In the genomic region with DNA sequence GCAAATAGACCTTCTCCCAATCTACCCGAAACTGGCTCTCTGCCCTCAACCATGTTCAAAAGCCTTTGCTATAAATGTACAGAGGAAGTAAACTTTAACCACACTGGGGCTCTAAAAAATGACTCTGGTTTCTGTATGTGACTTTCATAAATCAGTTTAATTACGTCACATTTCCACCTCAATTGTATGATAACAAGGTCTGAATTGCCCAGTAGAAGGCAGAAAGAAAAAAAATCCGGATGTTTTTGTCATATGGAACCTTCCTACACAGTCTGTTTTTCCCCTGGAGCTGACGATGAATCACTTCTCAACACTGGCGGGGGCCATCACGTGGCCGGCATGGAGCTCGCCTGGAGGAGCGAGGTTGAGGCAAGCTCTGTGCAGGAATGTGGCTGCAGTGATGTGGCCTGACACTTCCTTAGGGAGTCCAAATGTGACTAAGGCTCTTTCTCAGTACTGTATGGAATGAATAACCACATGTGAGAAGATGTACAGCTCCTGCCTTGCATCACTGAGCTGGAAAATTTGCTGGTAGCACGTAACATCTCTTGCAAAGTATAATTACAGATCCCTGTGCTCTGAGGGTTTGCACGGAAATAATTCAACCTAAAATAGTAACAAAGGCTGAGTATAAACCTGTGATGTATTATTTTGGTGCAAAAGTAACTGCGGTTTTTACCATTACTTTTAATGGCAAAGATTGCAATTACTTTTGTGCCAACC, we compare ENCODE assay signal across 8 cellular contexts. TPM values are rescaled to one million over a fixed set of nuclear protein-coding genes. Genes with fewer than 3 reads are reported as not detected.
DNase-seq lines count a peak whose midpoint lies in the region; ATAC-seq, FAIRE-seq and TF ChIP-seq lines count a peak whose summit lies in the region.

No MANE protein-coding gene starts in this region.

- DNase-seq in GM12891 (ENCODE audit: insufficient read length, low spot score) (no peak), NK-92 (lab: John Stamatoyannopoulos, UW; ENCODE audit: unreplicated experiment) (peak; percentile 4), NCI-H69 (lab: John Stamatoyannopoulos, UW) (no peak)
- DNase-seq in activated CD8-positive, alpha-beta memory T cell treated with anti-CD3 and anti-CD28 coated beads, Interleukin-2, amount 50 U/mL, for 24 hours (ENCODE audit: extremely low read depth): peak; percentile 68
- DNase-seq in stimulated activated CD8-positive, alpha-beta memory T cell treated with anti-CD3 and anti-CD28 coated beads, Interleukin-4, amount 100 ng/mL, for 48 hours: peak; percentile 84

- FAIRE-seq in GM12891 (lab: Jason Lieb, UNC) (peak; percentile 48), endometrium (lab: Jason Lieb, UNC) (peak; percentile 77)

- H3K36me3 ChIP-seq in muscle layer of duodenum (ENCODE audit: control insufficient read depth in 1 of 2, insufficient read depth in 2 of 2, low read length in 2 of 2): no peaks in the 10 kb centered on the region

- TF ChIP-seq POLR2A in GM12891 (IDR thresholded peaks at IDR 0.05; ENCODE audit: low read depth, low read length): no peak

- H3K27me3 ChIP-seq in muscle layer of duodenum (ENCODE audit: low read depth, low read length): no peaks in the 10 kb centered on the region

- peak overlapping the region; percentile 89 for H3K27ac ChIP-seq in muscle layer of duodenum (ENCODE audit: low read length)

- peak; percentile 46 for ATAC-seq in HG02763 (IDR thresholded peaks at IDR 0.05; ENCODE audit: unreplicated experiment)

- peak overlapping the region in 1 of 2 donors; percentile 1 for H3K4me3 ChIP-seq in muscle layer of duodenum (ENCODE audit: low read depth in 1 of 2, low read length in 2 of 2)

- H3K4me1 ChIP-seq in muscle layer of duodenum (ENCODE audit: control insufficient read depth in 1 of 2, insufficient read depth in 2 of 2, low read length in 2 of 2): peaks cover 14 to 18% of the 10 kb centered on the region in 2 donors

- H3K9me3 ChIP-seq in muscle layer of duodenum (ENCODE audit: control insufficient read depth in 1 of 2, low read length in 2 of 2): no peaks in the 10 kb centered on the region

TF ChIP-seq in GM12891, 5 proteins besides CTCF, POLR2A, EP300 and RAD21:
- TF ChIP-seq SPI1 (IDR thresholded peaks at IDR 0.05; ENCODE audit: low read depth, low read length) (peak; percentile 75), POLR2AphosphoS5 (IDR thresholded peaks at IDR 0.05; ENCODE audit: low read depth, low read length) (no peak), POU2F2 (IDR thresholded peaks at IDR 0.05; ENCODE audit: low read depth, low read length) (peak; percentile 55; the same call in 1 of the 2 replicates), PAX5 (IDR thresholded peaks at IDR 0.05; ENCODE audit: insufficient read depth, low read length, severe bottlenecking) (no peak)

RNA-seq across cellular contexts. Expression of gene SNX9, which starts 58.5 kb away (rescaled TPM):
- polyA plus RNA-seq in GM12891 (2012; ENCODE audit: low read depth, missing spikeins): 1.6 TPM

Comparison
In these comparisons a context has a peak if more than half of its experiments do, and no peak if none do; other contexts are left out.
1. DNase-seq: peak in NK-92 (single experiment), activated CD8-positive, alpha-beta memory T cell treated with anti-CD3 and anti-CD28 coated beads, Interleukin-2, amount 50 U/mL, for 24 hours (single experiment) and stimulated activated CD8-positive, alpha-beta memory T cell treated with anti-CD3 and anti-CD28 coated beads, Interleukin-4, amount 100 ng/mL, for 48 hours (single experiment); none in GM12891 (single experiment) and NCI-H69 (single experiment).